Comparison of ENCODE assay signal across 5 cellular contexts in the genomic region with DNA sequence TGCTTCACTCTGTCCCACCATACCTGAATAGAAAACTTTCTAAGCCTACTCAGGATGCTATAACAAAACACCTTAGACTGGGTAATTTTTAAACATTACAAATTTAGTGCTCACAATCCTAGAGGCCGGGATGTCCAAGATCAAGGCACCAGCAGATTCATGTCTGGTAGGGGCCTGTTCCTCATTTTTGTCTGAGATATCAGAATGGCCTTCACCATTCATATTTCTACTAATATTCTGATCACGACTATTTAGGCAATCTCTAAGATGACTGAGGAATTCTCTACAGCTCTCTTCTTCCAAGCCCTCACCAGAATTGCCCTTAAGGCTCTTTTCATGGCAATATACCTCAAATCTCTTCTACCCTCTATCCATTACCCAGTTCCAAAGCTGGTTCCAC.
"Had no signal": no experiment of that assay in that cellular context is flagged by ENCODE, and none has a peak within 500 bp of the region (broad histone marks: within the 10 kb centered on the region; RNA-seq: fewer than 3 reads in every experiment).

No MANE protein-coding gene starts in this region.

- H3K4me1 Mint-ChIP-seq: H9 had no signal

- H3K4me3 ChIP-seq: GM23338, K562 had no signal

- DNase-seq: H9, HCEC 1CT, IMR-90 had no signal

- H3K4me2 ChIP-seq: GM23338 had no signal

- ATAC-seq: GM23338, K562 had no signal

- H2AFZ ChIP-seq: GM23338 had no signal

- H3K9me3 Mint-ChIP-seq: GM23338 had no signal

- H3K27ac Mint-ChIP-seq: GM23338, H9 had no signal

- H3K4me3 Mint-ChIP-seq: GM23338, H9 had no signal
